Comparison of ENCODE assay signal across 16 cellular contexts in the genomic region with DNA sequence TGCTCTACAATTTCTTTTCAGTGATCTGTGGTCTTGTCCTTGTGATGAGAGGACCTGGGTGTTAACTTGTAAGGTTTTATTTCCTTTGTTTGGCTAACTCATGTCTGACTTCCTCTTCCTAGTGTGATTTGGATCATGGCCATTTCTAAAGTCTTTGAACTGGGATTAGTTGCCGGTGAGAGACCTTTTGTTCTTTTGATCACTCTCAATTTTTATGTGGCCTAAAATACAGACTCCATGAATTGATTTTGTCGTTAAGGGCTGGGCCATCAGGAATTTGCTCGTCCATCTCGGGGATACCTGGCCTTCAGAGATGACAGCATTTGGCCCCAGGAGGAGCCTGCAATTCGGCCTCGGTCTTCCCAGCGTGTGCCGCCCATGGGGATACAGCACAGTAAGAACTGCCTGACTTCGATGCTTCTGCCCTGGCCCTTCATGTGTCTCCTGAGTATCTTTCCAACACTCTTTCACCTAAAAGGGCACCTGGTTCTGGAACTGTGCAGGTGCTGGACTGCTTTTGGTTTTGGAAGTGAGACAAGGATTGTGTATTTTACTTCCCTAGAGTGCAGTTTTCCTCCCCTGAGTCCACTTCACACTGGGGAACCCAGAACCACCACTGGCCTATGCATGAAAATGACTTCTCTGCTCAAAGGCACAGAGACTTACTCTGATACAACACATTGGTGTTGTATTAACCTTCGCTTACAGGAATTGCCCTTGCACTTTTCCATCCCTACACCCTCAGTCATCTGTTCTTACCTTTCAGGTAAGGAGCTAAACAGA. TPM values are rescaled to one million over a fixed set of nuclear protein-coding genes. Genes with fewer than 3 reads are reported as not detected.
A peak's percentile ranks its signal among the peaks of the same experiment; 100 is the strongest.
DNase-seq lines count a peak whose midpoint lies in the region; ATAC-seq and TF ChIP-seq lines count a peak whose summit lies in the region.
"Had no signal": no experiment of that assay in that cellular context is flagged by ENCODE, and none has a peak within 500 bp of the region (broad histone marks: within the 10 kb centered on the region; RNA-seq: fewer than 3 reads in every experiment).

No MANE protein-coding gene starts in this region.

- H3K27ac ChIP-seq in heart right ventricle, result no peak overlapping the region
- H3K27ac ChIP-seq: parathyroid adenoma, upper lobe of left lung had no signal

- no peaks in the 10 kb centered on the region for H3K9me3 Mint-ChIP-seq in Caco-2 (ENCODE audit: unreplicated experiment)
- H3K9me3 Mint-ChIP-seq: central memory CD8-positive, alpha-beta T cell had no signal

- no peaks in the 10 kb centered on the region for H3K36me3 ChIP-seq in heart right ventricle
- H3K36me3 ChIP-seq in Caco-2 (ENCODE audit: control insufficient read depth, insufficient read depth, low read length), result no peaks in the 10 kb centered on the region
- H3K36me3 ChIP-seq: upper lobe of left lung had no signal

- no peaks in the 10 kb centered on the region for H3K9me3 ChIP-seq in heart right ventricle
- H3K9me3 ChIP-seq in Caco-2, result no peaks in the 10 kb centered on the region
- H3K9me3 ChIP-seq: upper lobe of left lung had no signal

- H3K4me1 ChIP-seq in heart right ventricle (peaks cover 0 to 26% (median 8%) of the 10 kb centered on the region in 9 donors), Caco-2 (peaks cover 23% of the 10 kb centered on the region)
- H3K4me1 ChIP-seq: parathyroid adenoma had no signal

- ATAC-seq in heart right ventricle, result peak in 5 of 8 donors; percentile 44 to 52 (median 51)
- ATAC-seq in left colon, result peak; percentile 92

- no peaks in the 10 kb centered on the region for H3K27me3 Mint-ChIP-seq in Caco-2 (ENCODE audit: insufficient read depth, unreplicated experiment)
- H3K27me3 Mint-ChIP-seq: activated naive CD8-positive, alpha-beta T cell; central memory CD8-positive, alpha-beta T cell had no signal

- H3K36me3 Mint-ChIP-seq in Caco-2 (ENCODE audit: insufficient read depth, unreplicated experiment), result no peaks in the 10 kb centered on the region
- H3K36me3 Mint-ChIP-seq: activated naive CD8-positive, alpha-beta T cell had no signal

- peaks cover 0 to 23% (median 6%) of the 10 kb centered on the region in 7 donors for H3K27me3 ChIP-seq in heart right ventricle
- no peaks in the 10 kb centered on the region for H3K27me3 ChIP-seq in Caco-2 (replicated peaks; ENCODE audit: control insufficient read depth, insufficient read depth, low read length)

- CTCF ChIA-PET in Caco-2 (lab: Charles Lee), result no interaction called here

- intact Hi-C loops in heart right ventricle (cut with DNase I) (no loop called here), cardiac septum (cut with DNase I) (no loop called here), left colon (cut with DNase I, micrococcal nuclease) (no loop called here), Caco-2 (cut with micrococcal nuclease; ENCODE audit: unreplicated experiment) (no loop called here)

- 54 to 66% methylated on average over 10 of the region's 10 CpGs for WGBS in heart right ventricle, 2 donors

- H3K4me3 ChIP-seq in heart right ventricle (no peak overlapping the region), Caco-2 (ENCODE audit: low read depth, low read length) (no peak overlapping the region)
- H3K4me3 ChIP-seq: upper lobe of left lung had no signal

- POLR2A ChIA-PET in Caco-2 (lab: Charles Lee), result no interaction called here

- no TSS peak for BruUV-seq in Caco-2 (replicated peaks; lab: Mats Ljungman, UMichigan)

- H3K4me3 Mint-ChIP-seq in Caco-2 (ENCODE audit: unreplicated experiment), result no peak overlapping the region
- H3K4me3 Mint-ChIP-seq: activated naive CD8-positive, alpha-beta T cell; central memory CD8-positive, alpha-beta T cell had no signal

- H3K4me1 Mint-ChIP-seq in Caco-2 (ENCODE audit: low read depth, unreplicated experiment), result no peaks in the 10 kb centered on the region
- H3K4me1 Mint-ChIP-seq: central memory CD8-positive, alpha-beta T cell had no signal

- H3K27ac Mint-ChIP-seq in Caco-2 (ENCODE audit: unreplicated experiment), result no peak overlapping the region
- H3K27ac Mint-ChIP-seq: activated naive CD8-positive, alpha-beta T cell had no signal

- no peak for DNase-seq in heart right ventricle
- DNase-seq in cardiac septum (ENCODE audit: low spot score), result no peak
- peak; percentile 54 for DNase-seq in OCI-M1 (lab: John Stamatoyannopoulos, UW)
- no peak for DNase-seq in left colon
- DNase-seq in middle frontal gyrus (ENCODE audit: extremely low spot score, low spot score), result no peak
- DNase-seq in SIG-M5 treated with dmso at 0.1 percent for 504 hours (lab: John Stamatoyannopoulos, UW; ENCODE audit: unreplicated experiment), result no peak
- no peak for DNase-seq in Caco-2
- DNase-seq in iPS-NIHi7 (ENCODE audit: extremely low spot score), result no peak
- DNase-seq: NCI-H2227 treated with DMSO at 0.1 percent for 48 hours; stimulated activated CD8-positive, alpha-beta memory T cell treated with anti-CD3 and anti-CD28 coated beads, Interleukin-4, amount 100 ng/mL, for 48 hours; upper lobe of left lung had no signal

- no peak for TF ChIP-seq CTCF in heart right ventricle (IDR thresholded peaks at IDR 0.05)
- TF ChIP-seq CTCF in Caco-2 (IDR thresholded peaks at IDR 0.05; ENCODE audit: insufficient read depth in 1 of 2, low read depth in 1 of 2, low read length in 1 of 2, severe bottlenecking in 1 of 2, unreplicated experiment in 1 of 2), result no peak

RNA-seq across cellular contexts. Expression of a gene that starts 13.1 kb away (rescaled TPM):
- total RNA-seq in heart right ventricle, result 100 to 1,000 TPM; 103 to 163 (median 128) TPM
- 10 to 100 TPM; 10.7 to 49.8 TPM for polyA plus RNA-seq in heart right ventricle
- 70.6 TPM for total RNA-seq in cardiac septum
- total RNA-seq in left colon, result 1 to 10 TPM; 1.5 TPM
- 0.21 and 0.27 TPM in 2 replicates for total RNA-seq in Caco-2 (2022)

RNA-seq across cellular contexts. Expression of a gene that starts 33.2 kb away (rescaled TPM):
- total RNA-seq in heart right ventricle (under 1 TPM in 1 of 10 donors, not detected in 9; 0.19 TPM), cardiac septum (not detected), left colon (not detected), Caco-2 (2022) (not detected in 2 replicates)
- polyA plus RNA-seq in heart right ventricle, result not detected
- total RNA-seq: M059J, upper lobe of left lung had no signal
- polyA plus RNA-seq: esophagus had no signal

Comparison
In these comparisons a context has a peak if more than half of its experiments do, and no peak if none do; other contexts are left out.
1. RNA of a gene that starts 13.1 kb away (total RNA-seq): 103 to 163 TPM in heart right ventricle and 70.6 TPM in cardiac septum (single experiment); 1.5 TPM in left colon and 0.21 to 0.27 TPM in Caco-2; every median in the first group is over 10 times any median in the second.